In genomic region chr16:70432800-70433455, GRCh38 we compare ENCODE assay signal across 9 cellular contexts. TPM values are rescaled to one million over a fixed set of nuclear protein-coding genes. Genes with fewer than 3 reads are reported as not detected.
DNase-seq lines count a peak whose midpoint lies in the region; ATAC-seq, FAIRE-seq and TF ChIP-seq lines count a peak whose summit lies in the region.
"Had no signal": no experiment of that assay in that cellular context is flagged by ENCODE, and none has a peak within 500 bp of the region (broad histone marks: within the 10 kb centered on the region; RNA-seq: fewer than 3 reads in every experiment).

No MANE protein-coding gene starts in this region.

- H3K27me3 Mint-ChIP-seq in CD14-positive monocyte (ENCODE audit: low read depth in 3 of 3) (peaks cover 0 to 4% (median 3%) of the 10 kb centered on the region in 3 donors), memory B cell (no peaks in the 10 kb centered on the region)
- no peaks in the 10 kb centered on the region for H3K27me3 Mint-ChIP-seq in activated CD8-positive, alpha-beta T cell treated with anti-CD3 and anti-CD28 coated beads for 36 hours

- TF ChIP-seq POLR2A in H54 (IDR thresholded peaks at IDR 0.05; ENCODE audit: low read depth, low read length): no peak

- TF ChIP-seq CTCF in CD14-positive monocyte (IDR thresholded peaks at IDR 0.05) (no peak), D721Med (IDR thresholded peaks at IDR 0.05; ENCODE audit: insufficient read depth, missing control alignments) (no peak)
- TF ChIP-seq CTCF in activated CD8-positive, alpha-beta T cell treated with anti-CD3 and anti-CD28 coated beads for 36 hours (IDR thresholded peaks at IDR 0.05): no peak

- FAIRE-seq in H54 (lab: Jason Lieb, UNC) (no peak), D721Med (lab: Jason Lieb, UNC) (no peak)
- FAIRE-seq: TTC549 had no signal

- H3K4me3 Mint-ChIP-seq in CD14-positive monocyte: peak overlapping the region; percentile 57 to 82
- H3K4me3 Mint-ChIP-seq in activated CD8-positive, alpha-beta T cell treated with anti-CD3 and anti-CD28 coated beads for 36 hours: no peak overlapping the region
- H3K4me3 Mint-ChIP-seq in memory B cell: peak overlapping the region; percentile 37

- CTCF ChIA-PET in activated CD8-positive, alpha-beta T cell treated with anti-CD3 and anti-CD28 coated beads for 36 hours (lab: Charles Lee): interaction anchor here (0.7 to 1.3 kb wide), 4 partner anchors 21 to 1765 kb away, joined by 3 to 5 read pairs (median 3); partner anchors contain the start of gene FCSK

- POLR2A ChIA-PET in activated CD8-positive, alpha-beta T cell treated with anti-CD3 and anti-CD28 coated beads for 36 hours (lab: Charles Lee): interaction anchor here (1.0 kb wide), 1 partner anchor 14 kb away, joined by 4 read pairs; no protein-coding TSS in a partner anchor

- H3K27ac Mint-ChIP-seq in CD14-positive monocyte (peak overlapping the region; percentile 82 to 97 (median 92)), memory B cell (peak overlapping the region; percentile 99)
- peak overlapping the region; percentile 47 for H3K27ac Mint-ChIP-seq in activated CD8-positive, alpha-beta T cell treated with anti-CD3 and anti-CD28 coated beads for 36 hours

- intact Hi-C loops in CD14-positive monocyte (cut with micrococcal nuclease): no loop called here
- intact Hi-C loops in activated CD8-positive, alpha-beta T cell treated with anti-CD3 and anti-CD28 coated beads for 36 hours (cut with micrococcal nuclease): no loop called here

- DNase-seq in CD14-positive monocyte (ENCODE audit: low spot score) (no peak), H54 (ENCODE audit: insufficient read length, low spot score) (peak; percentile 44), memory B cell (ENCODE audit: low spot score in 2 of 2) (no peak), D721Med (ENCODE audit: insufficient read length, low spot score) (no peak), middle frontal gyrus (ENCODE audit: extremely low spot score, low spot score) (no peak)
- no peak for DNase-seq in activated CD8-positive, alpha-beta T cell treated with anti-CD3 and anti-CD28 coated beads for 36 hours
- no peak for DNase-seq in stimulated activated CD4-positive, alpha-beta T cell treated with anti-CD3 and anti-CD28 coated beads, Interleukin-4, amount 100 ng/mL, for 1 hour
- no peak for DNase-seq in activated CD4-positive, CD25-positive, alpha-beta regulatory T cell (lab: John Stamatoyannopoulos, UW)

- H3K4me1 Mint-ChIP-seq in CD14-positive monocyte (peaks cover 80% of the 10 kb centered on the region), memory B cell (peaks cover 52% of the 10 kb centered on the region)
- H3K4me1 Mint-ChIP-seq in activated CD8-positive, alpha-beta T cell treated with anti-CD3 and anti-CD28 coated beads for 36 hours (ENCODE audit: low read depth): peaks cover 79% of the 10 kb centered on the region

- H3K36me3 Mint-ChIP-seq in CD14-positive monocyte: peaks cover 15% of the 10 kb centered on the region in 2 donors
- H3K36me3 Mint-ChIP-seq in activated CD8-positive, alpha-beta T cell treated with anti-CD3 and anti-CD28 coated beads for 36 hours (ENCODE audit: low read depth): peaks cover 8% of the 10 kb centered on the region
- H3K36me3 Mint-ChIP-seq in memory B cell: no peaks in the 10 kb centered on the region

- H3K9me3 Mint-ChIP-seq in CD14-positive monocyte (peaks cover 0 to 3% (median 0%) of the 10 kb centered on the region in 7 donors), memory B cell (no peaks in the 10 kb centered on the region)
- no peaks in the 10 kb centered on the region for H3K9me3 Mint-ChIP-seq in activated CD8-positive, alpha-beta T cell treated with anti-CD3 and anti-CD28 coated beads for 36 hours

- no peak for ATAC-seq in activated CD8-positive, alpha-beta T cell treated with anti-CD3 and anti-CD28 coated beads for 36 hours
- ATAC-seq in memory B cell (ENCODE audit: low read depth): peak; percentile 6

RNA-seq across cellular contexts. Expression of gene ST3GAL2, which starts 6.0 kb away (rescaled TPM):
- polyA plus RNA-seq in CD14-positive monocyte: 10 to 100 TPM; 13.5 to 20.0 TPM
- total RNA-seq in activated CD8-positive, alpha-beta T cell treated with anti-CD3 and anti-CD28 coated beads for 36 hours: 10 to 100 TPM; 13.2 to 19.0 TPM

RNA-seq across cellular contexts. Expression of gene FCSK, which starts 21.5 kb away (rescaled TPM):
- 1 to 10 TPM; 4.2 to 6.4 TPM for polyA plus RNA-seq in CD14-positive monocyte
- 10 to 100 TPM; 11.0 to 11.1 TPM for total RNA-seq in activated CD8-positive, alpha-beta T cell treated with anti-CD3 and anti-CD28 coated beads for 36 hours

Comparison
In these comparisons a context has a peak if more than half of its experiments do, and no peak if none do; other contexts are left out.
1. H3K27ac Mint-ChIP-seq: peak in every context shown above with its lines; median percentile 99 in memory B cell; 92 in CD14-positive monocyte; 47 in activated CD8-positive, alpha-beta T cell treated with anti-CD3 and anti-CD28 coated beads for 36 hours.